ENCODE assay signal across 19 cellular contexts in genomic region chr12:102096855-102097254, GRCh38. TPM values are rescaled to one million over a fixed set of nuclear protein-coding genes. Genes with fewer than 3 reads are reported as not detected.
A peak's percentile ranks its signal among the peaks of the same experiment; 100 is the strongest.
DNase-seq lines count a peak whose midpoint lies in the region; ATAC-seq, FAIRE-seq and TF ChIP-seq lines count a peak whose summit lies in the region.
"Had no signal": no experiment of that assay in that cellular context is flagged by ENCODE, and none has a peak within 500 bp of the region (broad histone marks: within the 10 kb centered on the region; RNA-seq: fewer than 3 reads in every experiment).

No MANE protein-coding gene starts in this region.

- H3K4me1 ChIP-seq in KMS-11 (ENCODE audit: low read depth, poor library complexity, severe bottlenecking) = peaks cover 42% of the 10 kb centered on the region

- H3K36me3 ChIP-seq in KMS-11 (ENCODE audit: insufficient read depth) = no peaks in the 10 kb centered on the region

- peaks cover 3% of the 10 kb centered on the region; the same call in 1 of the 2 replicates for H4K20me1 ChIP-seq in KMS-11 (ENCODE audit: insufficient read depth)

- DNase-seq in G401 (ENCODE audit: low spot score) (peak; percentile 67), NCI-H82 treated with DMSO at 0.1 percent for 48 hours (lab: John Stamatoyannopoulos, UW; ENCODE audit: unreplicated experiment) (peak; percentile 16), NCI-H510A treated with DMSO at 0.1 percent for 48 hours (lab: John Stamatoyannopoulos, UW) (no peak)
- DNase-seq: ACHN; AML-193; Calu3; CD4-positive, alpha-beta T cell; DMS79; KG1; NCI-H1092; NCI-H187; NCI-H510A had no signal

- peak overlapping the region; percentile 52 for H3K4me2 ChIP-seq in KMS-11
- H3K4me2 ChIP-seq: GM23338 had no signal

- H3K4me3 ChIP-seq in KMS-11 (IDR thresholded peaks at IDR 0.05; ENCODE audit: insufficient read depth, low read depth, low read length) = no peak overlapping the region
- H3K4me3 ChIP-seq: GM23338 had no signal

- H3K9ac ChIP-seq in KMS-11 = no peak overlapping the region

- FAIRE-seq in islet of Langerhans (lab: Jason Lieb, UNC) = peak; percentile 66
- FAIRE-seq: HepG2 had no signal

- H3K27me3 ChIP-seq in KMS-11 (ENCODE audit: insufficient read depth, low read depth) = no peaks in the 10 kb centered on the region

- peak overlapping the region; percentile 37; the same call in 1 of the 2 replicates for H3K27ac ChIP-seq in KMS-11

- ATAC-seq in HG03159 (IDR thresholded peaks at IDR 0.05; ENCODE audit: unreplicated experiment) = no peak
- ATAC-seq in GM21390 (IDR thresholded peaks at IDR 0.05; ENCODE audit: unreplicated experiment) = no peak
- ATAC-seq: GM23338, HCT116, HepG2 had no signal

- TF ChIP-seq CTCF in KMS-11 (conservative IDR thresholded peaks at IDR 0.05; ENCODE audit: low read depth, low read length) = no peak

- in situ Hi-C loops in G401 (cut with HindIII; ENCODE audit: low sequenced_read_pairs) = no loop called here

- H2AFZ ChIP-seq in KMS-11 (ENCODE audit: low read depth) = no peak overlapping the region
- H2AFZ ChIP-seq: GM23338 had no signal

- H3K79me2 ChIP-seq in KMS-11 (ENCODE audit: insufficient read depth, low read depth) = no peaks in the 10 kb centered on the region

RNA-seq across cellular contexts. Expression of gene NUP37, which starts 23.1 kb away (rescaled TPM):
- 92.8 and 117 TPM in 2 replicates for total RNA-seq in G401 (2014; rRNA removed; shearing (Covaris generic))

RNA-seq across cellular contexts. Expression of gene PARPBP, which starts 23.1 kb away (rescaled TPM):
- total RNA-seq in G401 (2014; rRNA removed; shearing (Covaris generic)) = 27.8 and 51.0 TPM in 2 replicates

RNA-seq across cellular contexts. Expression of gene WASHC3, which starts 35.1 kb away (rescaled TPM):
- 28.6 and 54.0 TPM in 2 replicates for total RNA-seq in G401 (2014; rRNA removed; shearing (Covaris generic))
